Comparison of ENCODE assay signal across 9 cellular contexts in the genomic region with DNA sequence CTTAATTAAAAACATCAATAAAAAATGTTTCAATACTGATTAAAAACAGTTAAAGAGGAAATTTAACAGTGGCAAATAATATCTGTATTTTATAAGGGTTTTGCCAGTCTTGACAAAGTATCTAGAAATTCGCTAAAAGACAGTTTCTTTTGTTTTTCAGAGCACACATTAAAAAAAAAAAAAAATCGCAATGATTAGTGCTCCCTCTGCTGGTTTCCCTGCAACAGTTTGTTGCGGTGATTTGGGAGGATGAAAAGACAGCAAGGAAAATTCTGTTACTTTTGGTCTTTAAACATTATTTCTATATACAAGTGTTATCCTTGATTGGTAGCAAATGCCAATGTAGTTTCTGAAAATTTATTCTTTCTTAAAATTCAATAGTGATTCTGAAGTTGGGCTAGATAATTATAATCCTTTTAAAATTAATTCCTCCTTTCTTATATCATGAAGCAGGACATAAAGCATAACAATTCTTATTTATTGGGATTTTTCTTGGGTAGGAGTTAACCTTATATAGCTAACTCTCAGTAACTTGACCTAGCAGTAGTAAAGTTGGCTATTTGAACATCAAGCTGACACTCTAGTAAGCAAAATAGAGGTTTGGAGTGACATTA. TPM values are rescaled to one million over a fixed set of nuclear protein-coding genes. Genes with fewer than 3 reads are reported as not detected.
A peak's percentile ranks its signal among the peaks of the same experiment; 100 is the strongest.
DNase-seq lines count a peak whose midpoint lies in the region; ATAC-seq and TF ChIP-seq lines count a peak whose summit lies in the region.
"Had no signal": no experiment of that assay in that cellular context is flagged by ENCODE, and none has a peak within 500 bp of the region (broad histone marks: within the 10 kb centered on the region; RNA-seq: fewer than 3 reads in every experiment).

No MANE protein-coding gene starts in this region.

- H3K56ac ChIP-seq in mesendoderm (ENCODE audit: low read length) = no peak overlapping the region

- no peaks in the 10 kb centered on the region for H3K79me1 ChIP-seq in mesendoderm (ENCODE audit: low read length)

- no peak overlapping the region for H3K27ac Mint-ChIP-seq in MCF 10A (ENCODE audit: low read depth, unreplicated experiment)
- H3K27ac Mint-ChIP-seq in Calu3 (ENCODE audit: unreplicated experiment) = no peak overlapping the region

- no peak overlapping the region for H4K8ac ChIP-seq in mesendoderm (ENCODE audit: low read depth, low read length)

- no CpG with 5 or more reads among the region's 3 CpGs for WGBS in mesendoderm (ENCODE audit: extremely low coverage, insufficient coverage, low lambda C conversion rate)

- H3K36me3 ChIP-seq in mesendoderm (ENCODE audit: control insufficient read depth, insufficient read depth, low read length) = no peaks in the 10 kb centered on the region

- no peak overlapping the region for H3K4ac ChIP-seq in mesendoderm (ENCODE audit: low read depth, low read length)

- TF ChIP-seq CTCF in MCF 10A (IDR thresholded peaks at IDR 0.05; ENCODE audit: unreplicated experiment) = peak; percentile 64
- TF ChIP-seq CTCF in Calu3 (IDR thresholded peaks at IDR 0.05; ENCODE audit: unreplicated experiment) = no peak

- H3K23ac ChIP-seq in mesendoderm (ENCODE audit: low read length) = no peak overlapping the region

- H3K4me3 Mint-ChIP-seq in MCF 10A (ENCODE audit: unreplicated experiment) (no peak overlapping the region), Calu3 (ENCODE audit: low read depth, unreplicated experiment) (no peak overlapping the region)

- intact Hi-C loops in MCF 10A (cut with micrococcal nuclease) (loop anchor here (2.0 kb wide), 2 partner anchors 21 to 587 kb away; no protein-coding TSS in a partner anchor), Calu3 (cut with micrococcal nuclease; ENCODE audit: unreplicated experiment) (loop anchor here (2.0 to 5.0 kb wide), 3 partner anchors 587 to 685 kb away; no protein-coding TSS in a partner anchor)

- no peak overlapping the region for H3K18ac ChIP-seq in mesendoderm (ENCODE audit: low read length)

- no peak overlapping the region for H3K4me3 ChIP-seq in mesendoderm (ENCODE audit: low read length)

- H3K4me1 ChIP-seq in mesendoderm (ENCODE audit: control insufficient read depth, low read depth, low read length) = peaks cover 8% of the 10 kb centered on the region

- no TSS peak for BruUV-seq in MCF 10A (replicated peaks; lab: Mats Ljungman, UMichigan)
- no TSS peak for BruUV-seq in Calu3 (replicated peaks; lab: Mats Ljungman, UMichigan)

- H3K36me3 Mint-ChIP-seq in MCF 10A (ENCODE audit: insufficient read depth, unreplicated experiment) (no peaks in the 10 kb centered on the region), Calu3 (ENCODE audit: insufficient read depth, unreplicated experiment) (no peaks in the 10 kb centered on the region)

- no peak overlapping the region for H3K4me2 ChIP-seq in mesendoderm (ENCODE audit: low read length)

- H2BK15ac ChIP-seq in mesendoderm (replicated peaks; ENCODE audit: low read depth) = no peak overlapping the region

- H3K9ac ChIP-seq in mesendoderm (ENCODE audit: low read length) = no peak overlapping the region

- H2BK120ac ChIP-seq in mesendoderm (ENCODE audit: low read depth, low read length) = no peak overlapping the region

- no peaks in the 10 kb centered on the region for H3K9me3 Mint-ChIP-seq in MCF 10A (ENCODE audit: unreplicated experiment)
- no peaks in the 10 kb centered on the region for H3K9me3 Mint-ChIP-seq in Calu3 (ENCODE audit: low read depth, unreplicated experiment)

- no peak for ATAC-seq in GM21786 (IDR thresholded peaks at IDR 0.05; ENCODE audit: unreplicated experiment)

- POLR2A ChIA-PET in MCF 10A (lab: Yijun Ruan, JAX) = interaction anchor here (2.4 kb wide), 1 partner anchor 22 kb away, joined by 12 read pairs; a partner anchor contains a TSS

- no peak overlapping the region for H4K5ac ChIP-seq in mesendoderm (ENCODE audit: low read length)

- H3K27me3 ChIP-seq in mesendoderm (ENCODE audit: insufficient read depth, low read length, poor library complexity) = no peaks in the 10 kb centered on the region

- H3K4me1 Mint-ChIP-seq in MCF 10A (ENCODE audit: insufficient read depth, unreplicated experiment) = peaks cover 14% of the 10 kb centered on the region
- H3K4me1 Mint-ChIP-seq in Calu3 (ENCODE audit: low read depth, unreplicated experiment) = no peaks in the 10 kb centered on the region

- H2AK5ac ChIP-seq in mesendoderm (ENCODE audit: low read length) = no peak overlapping the region

- DNase-seq in GM03348 (ENCODE audit: low spot score) = peak; percentile 45
- DNase-seq in NCI-H146 (lab: John Stamatoyannopoulos, UW) = peak; percentile 21
- DNase-seq in MCF 10A (ENCODE audit: unreplicated experiment) = peak; percentile 45
- DNase-seq in mesendoderm = peak; percentile 30
- no peak for DNase-seq in activated CD8-positive, alpha-beta memory T cell treated with anti-CD3 and anti-CD28 coated beads for 24 hours
- DNase-seq in Calu3 = no peak
- no peak for DNase-seq in NCI-H226

- CTCF ChIA-PET in MCF 10A (lab: Yijun Ruan, JAX) (interaction anchor here (0.6 to 2.9 kb wide), 6 partner anchors 9 to 332 kb away, joined by 3 to 23 read pairs (median 6); no protein-coding TSS in a partner anchor), Calu3 (lab: Charles Lee) (no interaction called here)

- no peak overlapping the region for H2BK5ac ChIP-seq in mesendoderm (ENCODE audit: low read length)

- H3K27me3 Mint-ChIP-seq in MCF 10A (ENCODE audit: insufficient read depth, unreplicated experiment) (no peaks in the 10 kb centered on the region), Calu3 (ENCODE audit: unreplicated experiment) (no peaks in the 10 kb centered on the region)

- H3K27ac ChIP-seq in mesendoderm (ENCODE audit: low read depth, low read length) = no peak overlapping the region

- H3K79me2 ChIP-seq in mesendoderm (ENCODE audit: control insufficient read depth, insufficient read depth, low read length) = no peaks in the 10 kb centered on the region

RNA-seq across cellular contexts. Expression of a gene that starts 23.1 kb away (rescaled TPM):
- total RNA-seq in MCF 10A (2022) = 41.2 and 46.4 TPM in 2 replicates
- polyA plus RNA-seq in mesendoderm (2013, experiment 1 of 2) = 36.8 TPM
- 35.8 TPM for polyA plus RNA-seq in mesendoderm (2013, experiment 2 of 2)
- 13.3 and 13.6 TPM in 2 replicates for total RNA-seq in Calu3 (2022)
- total RNA-seq: T-helper 2 cell treated with Interferon-gamma antibody and Interleukin-4, amounts not matched to agents 100 ng/mL and 5 ng/mL, for 36 hours had no signal

Comparison
In these comparisons a context has a peak if more than half of its experiments do, and no peak if none do; other contexts are left out.
1. DNase-seq: peak in GM03348 (single experiment), NCI-H146 (single experiment), MCF 10A (single experiment) and mesendoderm (single experiment); none in activated CD8-positive, alpha-beta memory T cell treated with anti-CD3 and anti-CD28 coated beads for 24 hours (single experiment), Calu3 (single experiment) and NCI-H226 (single experiment).